9 cellular contexts compared by ENCODE assay signal in the genomic region with DNA sequence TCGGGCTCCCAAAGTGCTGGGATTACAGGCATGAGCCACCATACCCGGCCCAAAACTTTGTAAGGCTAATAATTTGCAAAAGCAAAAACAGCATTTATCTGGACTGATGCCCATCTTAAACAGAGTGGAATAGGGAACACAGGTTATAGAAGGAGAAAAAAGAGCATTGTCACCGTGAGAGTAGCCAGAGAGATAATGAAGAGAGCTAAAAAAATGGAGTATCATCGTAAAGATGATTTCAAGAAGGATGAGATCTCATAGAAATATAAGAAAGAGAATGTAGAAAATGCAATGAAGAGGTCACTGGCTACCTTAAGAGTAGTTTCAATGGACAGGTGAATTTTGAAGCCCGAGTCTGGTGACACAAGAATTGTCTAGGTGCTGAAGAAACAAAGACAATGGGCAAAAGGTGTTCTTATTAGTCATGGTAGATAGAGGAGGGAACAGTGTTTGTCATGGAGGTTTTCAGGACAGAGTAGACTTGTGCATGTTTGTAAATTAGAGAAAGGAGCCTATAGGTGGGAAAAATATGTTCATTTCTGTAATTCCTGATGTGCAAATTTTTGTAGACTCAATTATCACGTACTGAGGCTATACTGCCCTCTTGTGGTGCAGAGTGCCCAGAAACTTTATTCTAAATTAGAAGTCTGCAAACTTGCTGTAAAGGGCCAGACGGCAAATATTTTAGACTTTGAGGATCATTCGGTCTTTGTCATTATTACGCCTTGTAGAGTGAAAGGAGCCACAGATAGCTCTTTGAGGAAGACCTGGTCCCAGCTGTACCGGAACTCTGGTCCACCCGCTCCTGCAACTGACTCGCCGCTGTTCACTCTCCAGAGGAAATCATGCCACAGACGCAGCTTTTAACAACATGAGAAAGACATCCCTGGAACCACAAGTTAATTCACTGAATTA. TPM values are rescaled to one million over a fixed set of nuclear protein-coding genes. Genes with fewer than 3 reads are reported as not detected.
A peak's percentile ranks its signal among the peaks of the same experiment; 100 is the strongest.
DNase-seq lines count a peak whose midpoint lies in the region; ATAC-seq, FAIRE-seq and TF ChIP-seq lines count a peak whose summit lies in the region.
"Had no signal": no experiment of that assay in that cellular context is flagged by ENCODE, and none has a peak within 500 bp of the region (broad histone marks: within the 10 kb centered on the region; RNA-seq: fewer than 3 reads in every experiment).

No MANE protein-coding gene starts in this region.

- no peaks in the 10 kb centered on the region for H3K36me3 Mint-ChIP-seq in dendritic cell treated with granulocyte-macrophage colony-stimulating factor and Interleukin-4, amounts not matched to agents 40 ng/mL and 50 ng/mL, for 4 days (ENCODE audit: low read depth)

- intact Hi-C loops in dendritic cell treated with granulocyte-macrophage colony-stimulating factor and Interleukin-4, amounts not matched to agents 40 ng/mL and 50 ng/mL, for 4 days (cut with micrococcal nuclease) = loop anchor here (2.0 to 10.0 kb wide), 3 partner anchors 46 to 244 kb away; partner anchors contain the start of gene KLHL12

- H3K4me3 Mint-ChIP-seq in dendritic cell treated with granulocyte-macrophage colony-stimulating factor and Interleukin-4, amounts not matched to agents 40 ng/mL and 50 ng/mL, for 4 days = peak overlapping the region; percentile 27

- H3K27ac Mint-ChIP-seq in dendritic cell treated with granulocyte-macrophage colony-stimulating factor and Interleukin-4, amounts not matched to agents 40 ng/mL and 50 ng/mL, for 4 days = no peak overlapping the region

- H3K4me1 Mint-ChIP-seq in dendritic cell treated with granulocyte-macrophage colony-stimulating factor and Interleukin-4, amounts not matched to agents 40 ng/mL and 50 ng/mL, for 4 days (ENCODE audit: low read depth) = peaks cover 38% of the 10 kb centered on the region

- H3K27ac ChIP-seq in ACC112 (ENCODE audit: low read depth, low read length) = no peak overlapping the region
- H3K27ac ChIP-seq: skin epidermis had no signal

- H3K36me3 ChIP-seq in ACC112 (ENCODE audit: insufficient read depth, low read length) = no peaks in the 10 kb centered on the region

- no peak for DNase-seq in GM12892 (ENCODE audit: insufficient read length)
- peak; percentile 40 for DNase-seq in NCI-H2227 treated with DMSO at 0.1 percent for 48 hours (lab: John Stamatoyannopoulos, UW)
- peak; percentile 73 for DNase-seq in activated CD4-positive, alpha-beta T cell treated with anti-CD3 and anti-CD28 coated beads for 48 hours
- DNase-seq in mucosa of gallbladder (ENCODE audit: low spot score) = peak; percentile 65
- DNase-seq in stimulated activated naive CD4-positive, alpha-beta T cell (lab: John Stamatoyannopoulos, UW) = peak; percentile 23 to 79 (median 48)

- no peaks in the 10 kb centered on the region for H3K27me3 Mint-ChIP-seq in dendritic cell treated with granulocyte-macrophage colony-stimulating factor and Interleukin-4, amounts not matched to agents 40 ng/mL and 50 ng/mL, for 4 days

- ATAC-seq in HG02840 (IDR thresholded peaks at IDR 0.05; ENCODE audit: low FRiP score, unreplicated experiment) = no peak

- peak overlapping the region; percentile 51 for H2AFZ ChIP-seq in ACC112 (ENCODE audit: low read length, unreplicated experiment)

- H3K4me3 ChIP-seq in ACC112 (ENCODE audit: low read depth, low read length) = no peak overlapping the region
- H3K4me3 ChIP-seq: skin epidermis had no signal

- no peaks in the 10 kb centered on the region for H3K9me3 Mint-ChIP-seq in dendritic cell treated with granulocyte-macrophage colony-stimulating factor and Interleukin-4, amounts not matched to agents 40 ng/mL and 50 ng/mL, for 4 days

- FAIRE-seq in GM12892 (lab: Jason Lieb, UNC) = peak; percentile 44

- no peak for TF ChIP-seq POLR2A in GM12892 (IDR thresholded peaks at IDR 0.05; ENCODE audit: low read depth, low read length)

- no peaks in the 10 kb centered on the region for H3K4me1 ChIP-seq in ACC112 (ENCODE audit: control insufficient read depth, insufficient read depth, low read length, unreplicated experiment)

- no peaks in the 10 kb centered on the region for H3K79me2 ChIP-seq in ACC112 (ENCODE audit: control insufficient read depth, insufficient read depth, low read length, unreplicated experiment)

- H3K27me3 ChIP-seq in ACC112 (ENCODE audit: insufficient read depth, low read length) = peaks cover 40% of the 10 kb centered on the region

RNA-seq across cellular contexts. Expression of gene TMEM183A, which starts 8.1 kb away (rescaled TPM):
- polyA plus RNA-seq in GM12892 (2012; ENCODE audit: missing spikeins) = 38.9 TPM
- total RNA-seq in mucosa of gallbladder = 46.3 TPM

RNA-seq across cellular contexts. Expression of gene PPFIA4, which starts 27.2 kb away (rescaled TPM):
- polyA plus RNA-seq in GM12892 (2012; ENCODE audit: missing spikeins) = 19.8 TPM
- total RNA-seq in mucosa of gallbladder = 7.0 TPM

RNA-seq across cellular contexts. Expression of gene CYB5R1, which starts 32.0 kb away (rescaled TPM):
- polyA plus RNA-seq in GM12892 (2012; ENCODE audit: missing spikeins) = 13.1 TPM
- total RNA-seq in mucosa of gallbladder = 78.3 TPM

RNA-seq across cellular contexts. Expression of gene ADIPOR1, which starts 41.0 kb away (rescaled TPM):
- 50.9 TPM for polyA plus RNA-seq in GM12892 (2012; ENCODE audit: missing spikeins)
- 80.4 TPM for total RNA-seq in mucosa of gallbladder
